Comparison of ENCODE assay signal across 1 cellular context in genomic region chr1:99279525-99279924, GRCh38.
A peak's percentile ranks its signal among the peaks of the same experiment; 100 is the strongest.
TF ChIP-seq lines count a peak whose summit lies in the region.

No MANE protein-coding gene starts in this region.

TF ChIP-seq in SK-N-SH, 30 proteins besides CTCF, POLR2A, EP300 and RAD21 (continued from another document):
- TF ChIP-seq USF1 (IDR thresholded peaks at IDR 0.05; ENCODE audit: borderline replicate concordance, low read depth) (no peak), TCF12 (IDR thresholded peaks at IDR 0.05) (peak; percentile 84), RXRA (IDR thresholded peaks at IDR 0.05; ENCODE audit: borderline replicate concordance, low read depth) (no peak), NRF1 (IDR thresholded peaks at IDR 0.05; ENCODE audit: low read depth, low read length) (no peak), CHD2 (IDR thresholded peaks at IDR 0.05; ENCODE audit: low read length, partially characterized antibody) (peak; percentile 94), SIN3A (IDR thresholded peaks at IDR 0.05; ENCODE audit: borderline replicate concordance, low read depth, low read length) (no peak), NFIC (IDR thresholded peaks at IDR 0.05; ENCODE audit: borderline replicate concordance) (0 out of 2 replicates have a peak, but pooled peaks have one; percentile 7), POLR2AphosphoS5 (IDR thresholded peaks at IDR 0.05; ENCODE audit: low read depth, low read length) (peak; percentile 63), MAX (IDR thresholded peaks at IDR 0.05; ENCODE audit: low read depth) (no peak), JUND (IDR thresholded peaks at IDR 0.05) (no peak), MXI1 (IDR thresholded peaks at IDR 0.05; ENCODE audit: low read depth, low read length) (peak; percentile 99), REST (IDR thresholded peaks at IDR 0.05; ENCODE audit: low read depth, low read length) (no peak), SMC3 (IDR thresholded peaks at IDR 0.05; ENCODE audit: low read depth, low read length) (no peak; the same call in 1 of the 2 replicates), ELF1 (IDR thresholded peaks at IDR 0.05) (no peak), RCOR1 (IDR thresholded peaks at IDR 0.05; ENCODE audit: low read length) (peak; percentile 100), TEAD4 (IDR thresholded peaks at IDR 0.05; ENCODE audit: borderline replicate concordance, insufficient read depth) (peak; percentile 52; the same call in 1 of the 2 replicates), GABPA (IDR thresholded peaks at IDR 0.05; ENCODE audit: low read depth) (no peak), RFX5 (IDR thresholded peaks at IDR 0.05; ENCODE audit: low read length) (0 out of 2 replicates have a peak, but pooled peaks have one; percentile 38), FOXJ3 (CRISPR knock-in tag; IDR thresholded peaks at IDR 0.05) (peak; percentile 100), FOSL2 (IDR thresholded peaks at IDR 0.05; ENCODE audit: borderline replicate concordance, low read depth) (no peak), MEF2A (IDR thresholded peaks at IDR 0.05; ENCODE audit: borderline replicate concordance, low read depth) (no peak), TAF1 (IDR thresholded peaks at IDR 0.05; ENCODE audit: borderline replicate concordance, low read depth, low read length) (no peak), EZH2phosphoT487 (IDR thresholded peaks at IDR 0.05; ENCODE audit: borderline replicate concordance, low read depth) (no peak), YY1 (IDR thresholded peaks at IDR 0.05; ENCODE audit: low read depth) (no peak)
- TF ChIP-seq, protein P1, sequence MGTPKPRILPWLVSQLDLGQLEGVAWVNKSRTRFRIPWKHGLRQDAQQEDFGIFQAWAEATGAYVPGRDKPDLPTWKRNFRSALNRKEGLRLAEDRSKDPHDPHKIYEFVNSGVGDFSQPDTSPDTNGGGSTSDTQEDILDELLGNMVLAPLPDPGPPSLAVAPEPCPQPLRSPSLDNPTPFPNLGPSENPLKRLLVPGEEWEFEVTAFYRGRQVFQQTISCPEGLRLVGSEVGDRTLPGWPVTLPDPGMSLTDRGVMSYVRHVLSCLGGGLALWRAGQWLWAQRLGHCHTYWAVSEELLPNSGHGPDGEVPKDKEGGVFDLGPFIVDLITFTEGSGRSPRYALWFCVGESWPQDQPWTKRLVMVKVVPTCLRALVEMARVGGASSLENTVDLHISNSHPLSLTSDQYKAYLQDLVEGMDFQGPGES (IDR thresholded peaks at IDR 0.05; ENCODE audit: low read depth, low read length), result no peak
- TF ChIP-seq, protein P2, sequence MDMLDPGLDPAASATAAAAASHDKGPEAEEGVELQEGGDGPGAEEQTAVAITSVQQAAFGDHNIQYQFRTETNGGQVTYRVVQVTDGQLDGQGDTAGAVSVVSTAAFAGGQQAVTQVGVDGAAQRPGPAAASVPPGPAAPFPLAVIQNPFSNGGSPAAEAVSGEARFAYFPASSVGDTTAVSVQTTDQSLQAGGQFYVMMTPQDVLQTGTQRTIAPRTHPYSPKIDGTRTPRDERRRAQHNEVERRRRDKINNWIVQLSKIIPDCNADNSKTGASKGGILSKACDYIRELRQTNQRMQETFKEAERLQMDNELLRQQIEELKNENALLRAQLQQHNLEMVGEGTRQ (IDR thresholded peaks at IDR 0.05; ENCODE audit: borderline replicate concordance, low read depth, low read length), result no peak
- TF ChIP-seq, protein P3, sequence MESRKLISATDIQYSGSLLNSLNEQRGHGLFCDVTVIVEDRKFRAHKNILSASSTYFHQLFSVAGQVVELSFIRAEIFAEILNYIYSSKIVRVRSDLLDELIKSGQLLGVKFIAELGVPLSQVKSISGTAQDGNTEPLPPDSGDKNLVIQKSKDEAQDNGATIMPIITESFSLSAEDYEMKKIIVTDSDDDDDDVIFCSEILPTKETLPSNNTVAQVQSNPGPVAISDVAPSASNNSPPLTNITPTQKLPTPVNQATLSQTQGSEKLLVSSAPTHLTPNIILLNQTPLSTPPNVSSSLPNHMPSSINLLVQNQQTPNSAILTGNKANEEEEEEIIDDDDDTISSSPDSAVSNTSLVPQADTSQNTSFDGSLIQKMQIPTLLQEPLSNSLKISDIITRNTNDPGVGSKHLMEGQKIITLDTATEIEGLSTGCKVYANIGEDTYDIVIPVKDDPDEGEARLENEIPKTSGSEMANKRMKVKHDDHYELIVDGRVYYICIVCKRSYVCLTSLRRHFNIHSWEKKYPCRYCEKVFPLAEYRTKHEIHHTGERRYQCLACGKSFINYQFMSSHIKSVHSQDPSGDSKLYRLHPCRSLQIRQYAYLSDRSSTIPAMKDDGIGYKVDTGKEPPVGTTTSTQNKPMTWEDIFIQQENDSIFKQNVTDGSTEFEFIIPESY (IDR thresholded peaks at IDR 0.05; ENCODE audit: borderline replicate concordance, low read depth), result no peak
